In the genomic region with DNA sequence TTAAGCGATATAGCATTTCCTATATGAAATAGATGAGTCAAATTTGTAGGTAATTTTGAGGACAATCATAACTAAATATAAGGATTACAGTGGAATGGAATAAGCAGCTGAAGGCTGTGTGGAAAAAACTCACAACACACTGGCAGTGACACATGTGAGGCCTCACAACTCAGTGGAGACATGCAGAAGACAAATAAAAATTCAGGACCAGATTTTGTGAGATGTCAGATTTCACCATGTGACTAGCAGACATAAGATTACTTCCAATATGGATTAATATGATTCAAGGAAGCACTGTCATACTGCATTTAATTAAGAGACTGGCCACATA, we compare ENCODE assay signal across 17 cellular contexts. TPM values are rescaled to one million over a fixed set of nuclear protein-coding genes. Genes with fewer than 3 reads are reported as not detected.
DNase-seq lines count a peak whose midpoint lies in the region; ATAC-seq and TF ChIP-seq lines count a peak whose summit lies in the region.
"Had no signal": no experiment of that assay in that cellular context is flagged by ENCODE, and none has a peak within 500 bp of the region (broad histone marks: within the 10 kb centered on the region; RNA-seq: fewer than 3 reads in every experiment).

No MANE protein-coding gene starts in this region.

- no peaks in the 10 kb centered on the region for H3K9me2 ChIP-seq in MM.1S (replicated peaks; ENCODE audit: insufficient read depth, low read length)

- peaks cover 50% of the 10 kb centered on the region for H3K36me3 Mint-ChIP-seq in T-helper 2 cell treated with Interferon-gamma antibody and Interleukin-4, amounts not matched to agents 5 μg/mL and 100 μg/mL, for 36 hours (ENCODE audit: low read depth)

- H3K4me1 Mint-ChIP-seq in T-helper 2 cell treated with Interferon-gamma antibody and Interleukin-4, amounts not matched to agents 5 μg/mL and 100 μg/mL, for 36 hours (ENCODE audit: low read depth), result peaks cover 28% of the 10 kb centered on the region
- H3K4me1 Mint-ChIP-seq: neural progenitor cell had no signal

- intact Hi-C loops in colonic mucosa (cut with DNase I) (no loop called here), gastrocnemius medialis (cut with DNase I; ENCODE audit: low total_unique reads) (no loop called here)

- no peaks in the 10 kb centered on the region for H3K9me3 ChIP-seq in MM.1S (replicated peaks; ENCODE audit: insufficient read depth, low read length)
- H3K9me3 ChIP-seq in colonic mucosa, result no peaks in the 10 kb centered on the region
- no peaks in the 10 kb centered on the region for H3K9me3 ChIP-seq in gastrocnemius medialis
- H3K9me3 ChIP-seq: thyroid gland had no signal

- TF ChIP-seq CTCF in MM.1S (IDR thresholded peaks at IDR 0.05; ENCODE audit: low read length) (no peak), colonic mucosa (IDR thresholded peaks at IDR 0.05) (no peak), gastrocnemius medialis (IDR thresholded peaks at IDR 0.05 in 4 of 5, conservative IDR thresholded peaks at IDR 0.05 in 1 of 5) (no peak)

- H3F3A ChIP-seq in MM.1S (ENCODE audit: insufficient read depth, low read length), result no peaks in the 10 kb centered on the region

- peak overlapping the region; percentile 81 for H3K27ac Mint-ChIP-seq in T-helper 2 cell treated with Interferon-gamma antibody and Interleukin-4, amounts not matched to agents 5 μg/mL and 100 μg/mL, for 36 hours
- H3K27ac Mint-ChIP-seq: neural progenitor cell had no signal

- no peak overlapping the region for H3K9ac ChIP-seq in MM.1S (ENCODE audit: low read length)
- no peak overlapping the region for H3K9ac ChIP-seq in colonic mucosa (ENCODE audit: low read depth in 2 of 2, low read length in 2 of 2)
- H3K9ac ChIP-seq: neural progenitor cell had no signal

- no peaks in the 10 kb centered on the region for H4K20me1 ChIP-seq in MM.1S (ENCODE audit: insufficient read depth, low read length)

- in situ Hi-C loops in gastrocnemius medialis (cut with MboI; ENCODE audit: low sequenced_read_pairs in 4 of 4), result no loop called here

- ATAC-seq in gastrocnemius medialis, result no peak
- ATAC-seq in GM18511 (IDR thresholded peaks at IDR 0.05; ENCODE audit: unreplicated experiment), result no peak
- ATAC-seq: right cardiac atrium had no signal

- H3K27ac ChIP-seq in MM.1S (ENCODE audit: low read length), result no peak overlapping the region
- peak overlapping the region; percentile 65 for H3K27ac ChIP-seq in colonic mucosa
- peak overlapping the region in 3 of 4 donors; percentile 24 to 48 (median 45) for H3K27ac ChIP-seq in gastrocnemius medialis
- H3K27ac ChIP-seq: C4-2B, neural progenitor cell had no signal

- no peak for TF ChIP-seq POLR2A in gastrocnemius medialis (IDR thresholded peaks at IDR 0.05)

- H2AFZ ChIP-seq in MM.1S (ENCODE audit: low read length), result no peak overlapping the region
- H2AFZ ChIP-seq: neural progenitor cell had no signal

- peaks cover 47% of the 10 kb centered on the region for H3K79me2 ChIP-seq in MM.1S (ENCODE audit: low read length)

- DNase-seq in T-helper 2 cell treated with Interferon-gamma antibody and Interleukin-4, amounts not matched to agents 5 μg/mL and 100 μg/mL, for 36 hours (ENCODE audit: low spot score), result no peak
- DNase-seq in T-helper 2 cell (no peak), MM.1S (no peak), colonic mucosa (no peak), gastrocnemius medialis (no peak), anterior cingulate cortex (lab: John Stamatoyannopoulos, UW) (no peak), HPDE6-E6E7 (ENCODE audit: extremely low spot score) (no peak)
- DNase-seq: 8988T; amygdala; foreskin melanocyte; NCI-H1436 treated with DMSO at 0.1 percent for 48 hours; right cardiac atrium; stimulated activated CD4-positive, alpha-beta T cell treated with anti-CD3 and anti-CD28 coated beads, Interleukin-2, amount 100 ng/mL, for 24 hours; thyroid gland had no signal

- no peaks in the 10 kb centered on the region for H3K36me3 ChIP-seq in MM.1S (replicated peaks; ENCODE audit: insufficient read depth, low read length)
- no peaks in the 10 kb centered on the region for H3K36me3 ChIP-seq in colonic mucosa
- H3K36me3 ChIP-seq in gastrocnemius medialis, result peaks cover 0 to 19% of the 10 kb centered on the region in 2 donors

- H3K27me3 ChIP-seq in MM.1S (replicated peaks; ENCODE audit: insufficient read depth, low read length) (no peaks in the 10 kb centered on the region), colonic mucosa (no peaks in the 10 kb centered on the region), gastrocnemius medialis (no peaks in the 10 kb centered on the region)
- H3K27me3 ChIP-seq: neural progenitor cell, thyroid gland had no signal

- peak overlapping the region; percentile 74 for H3K4me3 Mint-ChIP-seq in T-helper 2 cell treated with Interferon-gamma antibody and Interleukin-4, amounts not matched to agents 5 μg/mL and 100 μg/mL, for 36 hours
- H3K4me3 Mint-ChIP-seq: neural progenitor cell had no signal

- peaks cover 6% of the 10 kb centered on the region for H3K9me3 Mint-ChIP-seq in T-helper 2 cell treated with Interferon-gamma antibody and Interleukin-4, amounts not matched to agents 5 μg/mL and 100 μg/mL, for 36 hours

- no peaks in the 10 kb centered on the region for H3K27me3 Mint-ChIP-seq in T-helper 2 cell treated with Interferon-gamma antibody and Interleukin-4, amounts not matched to agents 5 μg/mL and 100 μg/mL, for 36 hours (ENCODE audit: low read depth)

- H3K4me2 ChIP-seq in MM.1S (ENCODE audit: low read depth, low read length), result peak overlapping the region; percentile 32
- H3K4me2 ChIP-seq: neural progenitor cell had no signal

- H3K4me1 ChIP-seq in MM.1S (ENCODE audit: low read length) (no peaks in the 10 kb centered on the region), colonic mucosa (peaks cover 7% of the 10 kb centered on the region), gastrocnemius medialis (peaks cover 0 to 8% of the 10 kb centered on the region in 2 donors)
- H3K4me1 ChIP-seq: neural progenitor cell had no signal

- 0 out of 2 replicates have a peak overlapping the region, but pooled peaks have one; percentile 14 for H3K4me3 ChIP-seq in MM.1S (ENCODE audit: low read length)
- no peak overlapping the region for H3K4me3 ChIP-seq in colonic mucosa
- no peak overlapping the region for H3K4me3 ChIP-seq in gastrocnemius medialis
- H3K4me3 ChIP-seq: neural progenitor cell, thyroid gland had no signal

RNA-seq across cellular contexts. Expression of a gene that starts 17.6 kb away (rescaled TPM):
- total RNA-seq in colonic mucosa, result 10 to 100 TPM; 50.0 to 58.4 TPM
- total RNA-seq in gastrocnemius medialis, result 1 to 10 TPM; 5.3 to 8.5 (median 7.3) TPM

Comparison
In these comparisons a context has a peak if more than half of its experiments do, and no peak if none do; other contexts are left out.
1. RNA of a gene that starts 17.6 kb away (total RNA-seq): 50.0 to 58.4 TPM in colonic mucosa; 5.3 to 8.5 TPM in gastrocnemius medialis; every median in the first group is over 4 times any median in the second.